18 cellular contexts compared by ENCODE assay signal in genomic region chr10:78296794-78297193, GRCh38.
"Had no signal": no experiment of that assay in that cellular context is flagged by ENCODE, and none has a peak within 500 bp of the region (broad histone marks: within the 10 kb centered on the region; RNA-seq: fewer than 3 reads in every experiment).

No MANE protein-coding gene starts in this region.

- H3K4me3 ChIP-seq: adrenal gland, coronary artery, hepatocyte, neural progenitor cell, ovary, thoracic aorta had no signal

- FAIRE-seq: urothelium cell line had no signal

- DNase-seq: activated CD4-positive, alpha-beta T cell treated with anti-CD3 and anti-CD28 coated beads, Interleukin-2, amount 10 ng/mL, durations not matched to agents 7 days and 5 days; activated naive CD4-positive, alpha-beta T cell treated with anti-CD3 and anti-CD28 coated beads, Interleukin-2, amount 10 ng/mL, durations not matched to agents 7 days and 5 days; activated T-cell treated with anti-CD3 and anti-CD28 coated beads for 4 hours; adrenal gland; central memory CD4-positive, alpha-beta T cell; effector memory CD8-positive, alpha-beta T cell; ovary; stimulated activated CD4-positive, alpha-beta T cell treated with anti-CD3 and anti-CD28 coated beads, Interleukin-4, amount 100 ng/mL, for 1 hour; stimulated activated CD8-positive, alpha-beta memory T cell treated with anti-CD3 and anti-CD28 coated beads, Interleukin-4, amount 100 ng/mL, for 48 hours; stimulated activated naive CD8-positive, alpha-beta T cell treated with anti-CD3 and anti-CD28 coated beads, Interleukin-15, amount 100 ng/mL, for 72 hours had no signal

- H3K36me3 Mint-ChIP-seq: activated naive CD4-positive, alpha-beta T cell treated with anti-CD3 and anti-CD28 coated beads, Interleukin-2, amount 10 ng/mL, durations not matched to agents 7 days and 5 days; WTC11 had no signal

- H3K9me3 Mint-ChIP-seq: effector memory CD8-positive, alpha-beta T cell had no signal

- H3K27ac ChIP-seq: adrenal gland, coronary artery, epithelial cell of prostate, hepatocyte, neural progenitor cell, ovary, thoracic aorta had no signal

- ATAC-seq: effector memory CD8-positive, alpha-beta T cell; stimulated activated naive CD8-positive, alpha-beta T cell treated with anti-CD3 and anti-CD28 coated beads, Interleukin-15, amount 100 ng/mL, for 72 hours; WTC11 had no signal

- H3K27me3 Mint-ChIP-seq: activated CD4-positive, alpha-beta T cell treated with anti-CD3 and anti-CD28 coated beads, Interleukin-2, amount 10 ng/mL, durations not matched to agents 7 days and 5 days; effector memory CD8-positive, alpha-beta T cell; stimulated activated naive CD8-positive, alpha-beta T cell treated with anti-CD3 and anti-CD28 coated beads, Interleukin-15, amount 100 ng/mL, for 72 hours had no signal

- H3K9me3 ChIP-seq: adrenal gland, ovary, thoracic aorta had no signal

- H3K27me3 ChIP-seq: adrenal gland, hepatocyte, neural progenitor cell, ovary had no signal

- H3K4me3 Mint-ChIP-seq: activated CD4-positive, alpha-beta T cell treated with anti-CD3 and anti-CD28 coated beads, Interleukin-2, amount 10 ng/mL, durations not matched to agents 7 days and 5 days; activated naive CD4-positive, alpha-beta T cell treated with anti-CD3 and anti-CD28 coated beads, Interleukin-2, amount 10 ng/mL, durations not matched to agents 7 days and 5 days; effector memory CD8-positive, alpha-beta T cell; neural progenitor cell; stimulated activated naive CD8-positive, alpha-beta T cell treated with anti-CD3 and anti-CD28 coated beads, Interleukin-15, amount 100 ng/mL, for 72 hours; WTC11 had no signal

- H3K27ac Mint-ChIP-seq: activated CD4-positive, alpha-beta T cell treated with anti-CD3 and anti-CD28 coated beads, Interleukin-2, amount 10 ng/mL, durations not matched to agents 7 days and 5 days; activated naive CD4-positive, alpha-beta T cell treated with anti-CD3 and anti-CD28 coated beads, Interleukin-2, amount 10 ng/mL, durations not matched to agents 7 days and 5 days; activated T-helper 2 cell treated with anti-CD3 and anti-CD28 coated beads, Interferon-gamma antibody, Interleukin-2, Interleukin-4, amounts not matched to agents 10 μg/mL and 5 μg/mL and 100 μg/mL, durations not matched to agents 14 hours and 24 hours and 36 hours; effector memory CD8-positive, alpha-beta T cell; neural progenitor cell; WTC11 had no signal
